ENCODE assay signal across 8 cellular contexts in the genomic region with DNA sequence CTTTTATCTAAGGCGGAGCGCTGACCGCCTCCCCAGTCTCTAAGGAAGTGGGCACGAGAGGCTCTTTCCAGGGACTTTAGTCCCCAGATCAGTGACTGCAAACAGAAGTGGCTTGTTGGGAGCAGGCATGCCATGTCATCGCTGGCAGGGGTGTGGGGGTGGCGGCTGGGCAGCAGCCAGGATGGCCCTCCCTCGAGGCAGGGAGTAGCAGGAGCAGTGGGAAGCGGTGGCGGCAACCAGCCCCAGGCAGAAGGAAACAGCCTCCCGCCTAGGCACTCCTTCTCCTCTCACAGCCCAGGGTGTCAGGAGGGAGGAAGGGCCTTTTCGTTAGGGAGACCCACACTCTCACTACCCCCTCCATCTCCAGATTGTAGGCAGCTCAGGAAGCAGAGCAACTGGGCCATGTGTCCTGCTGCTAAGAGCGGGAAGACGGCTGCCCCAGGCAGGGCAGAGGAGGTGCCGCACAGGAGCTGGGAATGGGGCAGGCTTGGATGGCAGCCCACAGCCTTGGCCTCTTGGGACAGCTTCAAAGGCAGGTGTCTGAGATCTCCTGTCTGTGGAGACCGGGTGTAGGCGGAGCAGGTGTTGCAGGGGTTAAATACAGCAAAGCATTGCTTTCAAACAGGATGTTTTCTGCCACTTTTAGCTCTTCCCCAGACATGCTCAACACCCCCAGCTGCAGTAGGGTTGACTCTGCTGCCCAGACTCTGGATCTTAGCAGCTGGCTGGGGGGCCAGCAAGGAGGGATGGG. TPM values are rescaled to one million over a fixed set of nuclear protein-coding genes. Genes with fewer than 3 reads are reported as not detected.
DNase-seq lines count a peak whose midpoint lies in the region; ATAC-seq and TF ChIP-seq lines count a peak whose summit lies in the region.

No MANE protein-coding gene starts in this region.

- peaks cover 64% of the 10 kb centered on the region for H3K4me1 Mint-ChIP-seq in activated naive CD8-positive, alpha-beta T cell treated with anti-CD3 and anti-CD28 coated beads, Interleukin-2, amount 10 ng/mL, durations not matched to agents 7 days and 5 days

- H3K27ac Mint-ChIP-seq in activated naive CD8-positive, alpha-beta T cell treated with anti-CD3 and anti-CD28 coated beads, Interleukin-2, amount 10 ng/mL, durations not matched to agents 7 days and 5 days, result peak overlapping the region; percentile 93

- H3K27ac ChIP-seq in HEK293 (ENCODE audit: extremely low read depth, low read depth, low read length), result no peak overlapping the region
- H3K27ac ChIP-seq in smooth muscle cell (ENCODE audit: low read depth), result peak overlapping the region; percentile 80
- H3K27ac ChIP-seq in ovary, result no peak overlapping the region

- DNase-seq in NCI-H2107 (lab: John Stamatoyannopoulos, UW), result peak; percentile 46
- no peak for DNase-seq in activated naive CD8-positive, alpha-beta T cell treated with anti-CD3 and anti-CD28 coated beads, Interleukin-2, amount 10 ng/mL, durations not matched to agents 7 days and 5 days
- DNase-seq in smooth muscle cell (lab: John Stamatoyannopoulos, UW; ENCODE audit: unreplicated experiment), result no peak
- no peak for DNase-seq in ACHN
- no peak for DNase-seq in ovary
- no peak for DNase-seq in retina

- H3K79me2 ChIP-seq in smooth muscle cell (ENCODE audit: low read depth), result no peaks in the 10 kb centered on the region

- H2AFZ ChIP-seq in smooth muscle cell (ENCODE audit: low read depth), result no peak overlapping the region

- WGBS in smooth muscle cell (ENCODE audit: low lambda C conversion rate), result 74% methylated on average over 16 of the region's 16 CpGs
- 65 to 75% (median 70%) methylated on average over 16 of the region's 16 CpGs for WGBS in ovary, 3 donors

- peak; percentile 85 for ATAC-seq in GM18517 (IDR thresholded peaks at IDR 0.05; ENCODE audit: unreplicated experiment)
- peak; percentile 56 for ATAC-seq in activated naive CD8-positive, alpha-beta T cell treated with anti-CD3 and anti-CD28 coated beads, Interleukin-2, amount 10 ng/mL, durations not matched to agents 7 days and 5 days (ENCODE audit: low read depth)

- H3F3A ChIP-seq in smooth muscle cell (ENCODE audit: low read depth), result no peaks in the 10 kb centered on the region

- CTCF ChIA-PET in HEK293 (lab: Yijun Ruan, JAX), result interaction anchor here (0.6 to 1.5 kb wide), 7 partner anchors 13 to 336 kb away, joined by 3 to 5 read pairs (median 3); no protein-coding TSS in a partner anchor

- in situ Hi-C loops in ACHN (cut with HindIII; ENCODE audit: low pct_ligation_motif_present, low pct_unique_long_range_greater_than_20kb, low sequenced_read_pairs), result no loop called here

- TF ChIP-seq CTCF in HEK293 (tag by site-specific recombination; IDR thresholded peaks at IDR 0.05) (no peak), smooth muscle cell (IDR thresholded peaks at IDR 0.05; ENCODE audit: borderline replicate concordance, insufficient read depth, poor library complexity, severe bottlenecking) (no peak), ovary (IDR thresholded peaks at IDR 0.05) (no peak)

- H4K20me1 ChIP-seq in smooth muscle cell (ENCODE audit: low read depth), result peaks cover 4% of the 10 kb centered on the region

- TF ChIP-seq POLR2A in ovary (IDR thresholded peaks at IDR 0.05), result no peak

- intact Hi-C loops in ovary (cut with DNase I), result no loop called here

- H3K36me3 ChIP-seq in HEK293 (ENCODE audit: control insufficient read depth in 2 of 2, insufficient read depth in 1 of 2, low read length in 2 of 2) (peaks cover 0 to 3% of the 10 kb centered on the region in 2 experiments; a peak in 1 of 3 replicates), smooth muscle cell (ENCODE audit: low read depth) (no peaks in the 10 kb centered on the region), ovary (no peaks in the 10 kb centered on the region)

- H3K4me3 Mint-ChIP-seq in activated naive CD8-positive, alpha-beta T cell treated with anti-CD3 and anti-CD28 coated beads, Interleukin-2, amount 10 ng/mL, durations not matched to agents 7 days and 5 days, result peak overlapping the region; percentile 87

- no peak for TF ChIP-seq EP300 in ovary (IDR thresholded peaks at IDR 0.05)

- H3K9me3 Mint-ChIP-seq in activated naive CD8-positive, alpha-beta T cell treated with anti-CD3 and anti-CD28 coated beads, Interleukin-2, amount 10 ng/mL, durations not matched to agents 7 days and 5 days, result no peaks in the 10 kb centered on the region

- no peak overlapping the region for H3K9ac ChIP-seq in smooth muscle cell (ENCODE audit: low read depth)

- POLR2A ChIA-PET in HEK293 (lab: Yijun Ruan, JAX), result no interaction called here
- POLR2A ChIA-PET in activated naive CD8-positive, alpha-beta T cell treated with anti-CD3 and anti-CD28 coated beads, Interleukin-2, amount 10 ng/mL, durations not matched to agents 7 days and 5 days (lab: Charles Lee), result interaction anchor here (0.8 to 2.6 kb wide), 9 partner anchors 9 to 78 kb away, joined by 3 to 11 read pairs (median 5); a partner anchor contains a TSS

- no peaks in the 10 kb centered on the region for H3K27me3 Mint-ChIP-seq in activated naive CD8-positive, alpha-beta T cell treated with anti-CD3 and anti-CD28 coated beads, Interleukin-2, amount 10 ng/mL, durations not matched to agents 7 days and 5 days

- H3K27me3 ChIP-seq in smooth muscle cell (ENCODE audit: low read depth) (no peaks in the 10 kb centered on the region), ovary (no peaks in the 10 kb centered on the region)

- peaks cover 24% of the 10 kb centered on the region for H3K36me3 Mint-ChIP-seq in activated naive CD8-positive, alpha-beta T cell treated with anti-CD3 and anti-CD28 coated beads, Interleukin-2, amount 10 ng/mL, durations not matched to agents 7 days and 5 days

- peak overlapping the region; percentile 66 for H3K4me2 ChIP-seq in smooth muscle cell

- H3K9me3 ChIP-seq in HEK293 (ENCODE audit: control insufficient read depth, insufficient read depth, low read depth, low read length) (no peaks in the 10 kb centered on the region), smooth muscle cell (replicated peaks; ENCODE audit: low read depth) (no peaks in the 10 kb centered on the region), ovary (no peaks in the 10 kb centered on the region)

- H3K4me1 ChIP-seq in HEK293 (ENCODE audit: control insufficient read depth, insufficient read depth, low read length), result no peaks in the 10 kb centered on the region
- peaks cover 6% of the 10 kb centered on the region for H3K4me1 ChIP-seq in smooth muscle cell (ENCODE audit: low read depth)
- no peaks in the 10 kb centered on the region for H3K4me1 ChIP-seq in ovary (ENCODE audit: insufficient read depth)

- H3K4me3 ChIP-seq in HEK293 (ENCODE audit: low read depth, low read length), result no peak overlapping the region
- H3K4me3 ChIP-seq in smooth muscle cell, result no peak overlapping the region
- H3K4me3 ChIP-seq in ovary, result no peak overlapping the region

TF ChIP-seq in HEK293, 187 proteins besides CTCF, POLR2A, EP300 and RAD21 (continues in another document):
- TF ChIP-seq, protein P1, sequence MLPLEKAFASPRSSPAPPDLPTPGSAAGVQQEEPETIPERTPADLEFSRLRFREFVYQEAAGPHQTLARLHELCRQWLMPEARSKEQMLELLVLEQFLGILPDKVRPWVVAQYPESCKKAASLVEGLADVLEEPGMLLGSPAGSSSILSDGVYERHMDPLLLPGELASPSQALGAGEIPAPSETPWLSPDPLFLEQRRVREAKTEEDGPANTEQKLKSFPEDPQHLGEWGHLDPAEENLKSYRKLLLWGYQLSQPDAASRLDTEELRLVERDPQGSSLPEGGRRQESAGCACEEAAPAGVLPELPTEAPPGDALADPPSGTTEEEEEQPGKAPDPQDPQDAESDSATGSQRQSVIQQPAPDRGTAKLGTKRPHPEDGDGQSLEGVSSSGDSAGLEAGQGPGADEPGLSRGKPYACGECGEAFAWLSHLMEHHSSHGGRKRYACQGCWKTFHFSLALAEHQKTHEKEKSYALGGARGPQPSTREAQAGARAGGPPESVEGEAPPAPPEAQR (tag by site-specific recombination; IDR thresholded peaks at IDR 0.05), result no peak
- TF ChIP-seq ZNF785 (tag by site-specific recombination; IDR thresholded peaks at IDR 0.05), result no peak
- no peak for TF ChIP-seq ZNF292 (tag by site-specific recombination; IDR thresholded peaks at IDR 0.05; ENCODE audit: borderline replicate concordance, low read depth)
- peak; percentile 40 for TF ChIP-seq OSR2 (tag by site-specific recombination; IDR thresholded peaks at IDR 0.05)
- no peak for TF ChIP-seq MYNN (tag by site-specific recombination; IDR thresholded peaks at IDR 0.05; ENCODE audit: borderline replicate concordance)
- TF ChIP-seq ZFHX2 (tag by site-specific recombination; conservative IDR thresholded peaks at IDR 0.05), result peak; percentile 78
- no peak for TF ChIP-seq HOXC10 (CRISPR knock-in tag; IDR thresholded peaks at IDR 0.05)
- TF ChIP-seq, protein P2, sequence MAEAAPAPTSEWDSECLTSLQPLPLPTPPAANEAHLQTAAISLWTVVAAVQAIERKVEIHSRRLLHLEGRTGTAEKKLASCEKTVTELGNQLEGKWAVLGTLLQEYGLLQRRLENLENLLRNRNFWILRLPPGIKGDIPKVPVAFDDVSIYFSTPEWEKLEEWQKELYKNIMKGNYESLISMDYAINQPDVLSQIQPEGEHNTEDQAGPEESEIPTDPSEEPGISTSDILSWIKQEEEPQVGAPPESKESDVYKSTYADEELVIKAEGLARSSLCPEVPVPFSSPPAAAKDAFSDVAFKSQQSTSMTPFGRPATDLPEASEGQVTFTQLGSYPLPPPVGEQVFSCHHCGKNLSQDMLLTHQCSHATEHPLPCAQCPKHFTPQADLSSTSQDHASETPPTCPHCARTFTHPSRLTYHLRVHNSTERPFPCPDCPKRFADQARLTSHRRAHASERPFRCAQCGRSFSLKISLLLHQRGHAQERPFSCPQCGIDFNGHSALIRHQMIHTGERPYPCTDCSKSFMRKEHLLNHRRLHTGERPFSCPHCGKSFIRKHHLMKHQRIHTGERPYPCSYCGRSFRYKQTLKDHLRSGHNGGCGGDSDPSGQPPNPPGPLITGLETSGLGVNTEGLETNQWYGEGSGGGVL (tag by site-specific recombination; IDR thresholded peaks at IDR 0.05), result no peak
- TF ChIP-seq ZNF529 (tag by site-specific recombination; IDR thresholded peaks at IDR 0.05; ENCODE audit: insufficient replicate concordance), result no peak
- no peak for TF ChIP-seq ZNF626 (tag by site-specific recombination; IDR thresholded peaks at IDR 0.05)

RNA-seq across cellular contexts. Expression of a gene that starts 21.8 kb away (rescaled TPM):
- 10 to 100 TPM; 13.9 to 14.3 TPM for total RNA-seq in activated naive CD8-positive, alpha-beta T cell treated with anti-CD3 and anti-CD28 coated beads, Interleukin-2, amount 10 ng/mL, durations not matched to agents 7 days and 5 days
- 6.5 and 16.5 TPM in 2 replicates for total RNA-seq in smooth muscle cell
- 6.4 and 8.0 TPM in 2 replicates for polyA plus RNA-seq in smooth muscle cell
- total RNA-seq in ovary, result 1 to 10 TPM in 5 of 7 donors, under 1 TPM in 2; 0.71 to 2.7 (median 1.1) TPM
- 1 to 10 TPM in 1 of 2 donors, under 1 TPM in 1; 0.31 to 1.1 TPM for polyA plus RNA-seq in ovary
